Comparison of ENCODE assay signal across 31 cellular contexts in the genomic region with DNA sequence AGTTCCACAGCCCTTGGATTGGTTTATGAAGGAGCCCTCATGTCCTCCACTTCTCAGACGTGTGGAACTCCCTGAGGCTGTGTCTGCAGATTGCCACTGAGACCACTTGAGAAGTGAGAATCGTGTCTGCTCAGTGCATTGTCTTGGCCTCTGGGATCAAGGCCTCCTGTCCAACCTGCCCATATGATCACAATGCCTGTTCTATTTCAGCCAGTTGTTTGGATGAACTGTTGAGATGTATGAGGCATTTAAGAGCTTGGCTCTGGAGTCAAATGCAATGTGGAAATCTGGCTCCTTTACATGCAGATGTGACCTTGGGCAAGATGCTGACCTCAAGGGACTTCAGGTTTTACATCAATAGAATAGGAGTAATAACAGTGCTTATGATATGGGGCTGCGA.
"Had no signal": no experiment of that assay in that cellular context is flagged by ENCODE, and none has a peak within 500 bp of the region (broad histone marks: within the 10 kb centered on the region; RNA-seq: fewer than 3 reads in every experiment).

No MANE protein-coding gene starts in this region.

- ATAC-seq: naive thymus-derived CD8-positive, alpha-beta T cell; natural killer cell treated with Interleukin-12 subunit alpha and Interleukin-12 subunit beta and Interleukin-15 and Interleukin-18, amount 100 ng/mL, for 72 hours; right cardiac atrium; right lobe of liver; stimulated activated memory B cell treated with anti-CD40 and anti-IgM and Interleukin-4, amounts not matched to agents 10 μg/mL and 1 μg/mL and 100 μg/mL, for 72 hours; stimulated activated naive CD8-positive, alpha-beta T cell treated with anti-CD3 and anti-CD28 coated beads, Interleukin-15, amount 100 ng/mL, for 72 hours; stimulated activated naive CD8-positive, alpha-beta T cell treated with anti-CD3 and anti-CD28 coated beads, Interleukin-15, Interleukin-2, amounts not matched to agents 100 U/mL and 50 U/mL, for 24 hours; upper lobe of right lung had no signal

- H3K27me3 ChIP-seq: neural progenitor cell, ovary, right lobe of liver, suprapubic skin, testis, tibial artery, transverse colon, upper lobe of right lung, uterus had no signal

- H3K27ac ChIP-seq: neural progenitor cell, ovary, parathyroid adenoma, psoas muscle, right lobe of liver, skin epidermis, spleen, suprapubic skin, testis, tibial artery, transverse colon, upper lobe of right lung, uterus had no signal

- H3K4me3 ChIP-seq: neural progenitor cell, ovary, psoas muscle, right lobe of liver, skin epidermis, smooth muscle cell, spleen, suprapubic skin, testis, tibial artery, transverse colon, upper lobe of right lung, uterus had no signal

- H3K4me1 Mint-ChIP-seq: naive thymus-derived CD8-positive, alpha-beta T cell; neural progenitor cell; stimulated activated memory B cell treated with anti-CD40 and anti-IgM and Interleukin-4, amounts not matched to agents 10 μg/mL and 1 μg/mL and 100 μg/mL, for 72 hours; stimulated activated naive CD8-positive, alpha-beta T cell treated with anti-CD3 and anti-CD28 coated beads, Interleukin-15, amount 100 ng/mL, for 72 hours had no signal

- H3K9me3 ChIP-seq: ovary, psoas muscle, right lobe of liver, spleen, suprapubic skin, testis, tibial artery, transverse colon, upper lobe of right lung, uterus had no signal

- H3K4me3 Mint-ChIP-seq: naive thymus-derived CD8-positive, alpha-beta T cell; natural killer cell treated with Interleukin-12 subunit alpha and Interleukin-12 subunit beta and Interleukin-15 and Interleukin-18, amount 100 ng/mL, for 72 hours; neural progenitor cell; stimulated activated memory B cell treated with anti-CD40 and anti-IgM and Interleukin-4, amounts not matched to agents 10 μg/mL and 1 μg/mL and 100 μg/mL, for 72 hours; stimulated activated naive CD8-positive, alpha-beta T cell treated with anti-CD3 and anti-CD28 coated beads, Interleukin-15, amount 100 ng/mL, for 72 hours; type B pancreatic cell had no signal

- H3K4me1 ChIP-seq: neural progenitor cell, right lobe of liver, spleen, testis had no signal

- H3K27me3 Mint-ChIP-seq: type B pancreatic cell had no signal

- DNase-seq: naive thymus-derived CD8-positive, alpha-beta T cell; occipital lobe; ovary; posterior cingulate gyrus; psoas muscle; right cardiac atrium; right lobe of liver; spleen; stimulated activated CD4-positive, alpha-beta T cell treated with anti-CD3 and anti-CD28 coated beads, Interleukin-12 subunit alpha, Interleukin-12 subunit beta, amount 100 ng/mL, for 4 hours; stimulated activated CD4-positive, alpha-beta T cell treated with anti-CD3 and anti-CD28 coated beads, Interleukin-1b, Interleukin-23, amount 100 ng/mL, for 48 hours; stimulated activated CD4-positive, alpha-beta T cell treated with anti-CD3 and anti-CD28 coated beads, Interleukin-4, amount 100 ng/mL, for 1 hour; stimulated activated CD4-positive, alpha-beta T cell treated with anti-CD3 and anti-CD28 coated beads, Interleukin-4, amount 100 ng/mL, for 4 hours; stimulated activated CD8-positive, alpha-beta memory T cell treated with anti-CD3 and anti-CD28 coated beads, Interleukin-4, amount 100 ng/mL, for 48 hours; stimulated activated naive CD4-positive, alpha-beta T cell; stimulated activated naive CD8-positive, alpha-beta T cell treated with anti-CD3 and anti-CD28 coated beads, Interleukin-15, amount 100 ng/mL, for 72 hours; stimulated activated naive CD8-positive, alpha-beta T cell treated with anti-CD3 and anti-CD28 coated beads, Interleukin-15, Interleukin-2, amounts not matched to agents 100 U/mL and 50 U/mL, for 24 hours; substantia nigra; testis; tibial artery; transverse colon; upper lobe of right lung; uterus had no signal

- H3K27ac Mint-ChIP-seq: naive thymus-derived CD8-positive, alpha-beta T cell; natural killer cell treated with Interleukin-12 subunit alpha and Interleukin-12 subunit beta and Interleukin-15 and Interleukin-18, amount 100 ng/mL, for 72 hours; neural progenitor cell; progenitor cell of endocrine pancreas; stimulated activated memory B cell treated with anti-CD40 and anti-IgM and Interleukin-4, amounts not matched to agents 10 μg/mL and 1 μg/mL and 100 μg/mL, for 72 hours; stimulated activated naive CD8-positive, alpha-beta T cell treated with anti-CD3 and anti-CD28 coated beads, Interleukin-15, amount 100 ng/mL, for 72 hours; type B pancreatic cell had no signal

- H3K36me3 ChIP-seq: neural progenitor cell, ovary, right lobe of liver, spleen, suprapubic skin, tibial artery, transverse colon, upper lobe of right lung, uterus had no signal

- H3K9me3 Mint-ChIP-seq: naive thymus-derived CD8-positive, alpha-beta T cell; natural killer cell treated with Interleukin-12 subunit alpha and Interleukin-12 subunit beta and Interleukin-15 and Interleukin-18, amount 100 ng/mL, for 72 hours; neural progenitor cell; stimulated activated memory B cell treated with anti-CD40 and anti-IgM and Interleukin-4, amounts not matched to agents 10 μg/mL and 1 μg/mL and 100 μg/mL, for 72 hours; stimulated activated naive CD8-positive, alpha-beta T cell treated with anti-CD3 and anti-CD28 coated beads, Interleukin-15, amount 100 ng/mL, for 72 hours; type B pancreatic cell had no signal

- H3K36me3 Mint-ChIP-seq: naive thymus-derived CD8-positive, alpha-beta T cell; natural killer cell treated with Interleukin-12 subunit alpha and Interleukin-12 subunit beta and Interleukin-15 and Interleukin-18, amount 100 ng/mL, for 72 hours; neural progenitor cell; stimulated activated memory B cell treated with anti-CD40 and anti-IgM and Interleukin-4, amounts not matched to agents 10 μg/mL and 1 μg/mL and 100 μg/mL, for 72 hours; type B pancreatic cell had no signal
